ENCODE assay signal across 1 cellular context in genomic region chr7:32892521-32893224, GRCh38.
TF ChIP-seq lines count a peak whose summit lies in the region.

No MANE protein-coding gene starts in this region.

TF ChIP-seq in K562, 482 proteins besides CTCF, POLR2A, EP300 and RAD21 (continued from another document and continues in another):
- no peak for TF ChIP-seq ZBTB40 (IDR thresholded peaks at IDR 0.05)
- TF ChIP-seq ZBTB40 (CRISPR knock-in tag; IDR thresholded peaks at IDR 0.05), result no peak
- no peak for TF ChIP-seq RBM39 (optimal IDR thresholded peaks at IDR 0.05; ENCODE audit: low read depth, low read length)
- TF ChIP-seq, protein P1, sequence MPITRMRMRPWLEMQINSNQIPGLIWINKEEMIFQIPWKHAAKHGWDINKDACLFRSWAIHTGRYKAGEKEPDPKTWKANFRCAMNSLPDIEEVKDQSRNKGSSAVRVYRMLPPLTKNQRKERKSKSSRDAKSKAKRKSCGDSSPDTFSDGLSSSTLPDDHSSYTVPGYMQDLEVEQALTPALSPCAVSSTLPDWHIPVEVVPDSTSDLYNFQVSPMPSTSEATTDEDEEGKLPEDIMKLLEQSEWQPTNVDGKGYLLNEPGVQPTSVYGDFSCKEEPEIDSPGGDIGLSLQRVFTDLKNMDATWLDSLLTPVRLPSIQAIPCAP (CRISPR knock-in tag; IDR thresholded peaks at IDR 0.05; ENCODE audit: borderline replicate concordance), result no peak
- TF ChIP-seq STAT5A (IDR thresholded peaks at IDR 0.05; ENCODE audit: borderline replicate concordance, low read length), result peak; percentile 35; the same call in 1 of the 2 replicates
- no peak for TF ChIP-seq DNMT1 (IDR thresholded peaks at IDR 0.05)
- TF ChIP-seq, protein P2, sequence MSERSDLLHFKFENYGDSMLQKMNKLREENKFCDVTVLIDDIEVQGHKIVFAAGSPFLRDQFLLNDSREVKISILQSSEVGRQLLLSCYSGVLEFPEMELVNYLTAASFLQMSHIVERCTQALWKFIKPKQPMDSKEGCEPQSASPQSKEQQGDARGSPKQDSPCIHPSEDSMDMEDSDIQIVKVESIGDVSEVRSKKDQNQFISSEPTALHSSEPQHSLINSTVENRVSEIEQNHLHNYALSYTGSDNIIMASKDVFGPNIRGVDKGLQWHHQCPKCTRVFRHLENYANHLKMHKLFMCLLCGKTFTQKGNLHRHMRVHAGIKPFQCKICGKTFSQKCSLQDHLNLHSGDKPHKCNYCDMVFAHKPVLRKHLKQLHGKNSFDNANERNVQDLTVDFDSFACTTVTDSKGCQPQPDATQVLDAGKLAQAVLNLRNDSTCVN (CRISPR knock-in tag; IDR thresholded peaks at IDR 0.05), result no peak
- peak; percentile 88 for TF ChIP-seq ZNF12 (CRISPR knock-in tag; IDR thresholded peaks at IDR 0.05)
- no peak for TF ChIP-seq TSHZ1 (CRISPR knock-in tag; IDR thresholded peaks at IDR 0.05)
- no peak for TF ChIP-seq ZNF766 (CRISPR knock-in tag; conservative IDR thresholded peaks at IDR 0.05)
- TF ChIP-seq GATAD2A (IDR thresholded peaks at IDR 0.05), result peak; percentile 69; the same call in 1 of the 2 replicates
- no peak for TF ChIP-seq NCOA6 (IDR thresholded peaks at IDR 0.05)
- no peak for TF ChIP-seq SUPT5H (IDR thresholded peaks at IDR 0.05)
- TF ChIP-seq, protein P3, sequence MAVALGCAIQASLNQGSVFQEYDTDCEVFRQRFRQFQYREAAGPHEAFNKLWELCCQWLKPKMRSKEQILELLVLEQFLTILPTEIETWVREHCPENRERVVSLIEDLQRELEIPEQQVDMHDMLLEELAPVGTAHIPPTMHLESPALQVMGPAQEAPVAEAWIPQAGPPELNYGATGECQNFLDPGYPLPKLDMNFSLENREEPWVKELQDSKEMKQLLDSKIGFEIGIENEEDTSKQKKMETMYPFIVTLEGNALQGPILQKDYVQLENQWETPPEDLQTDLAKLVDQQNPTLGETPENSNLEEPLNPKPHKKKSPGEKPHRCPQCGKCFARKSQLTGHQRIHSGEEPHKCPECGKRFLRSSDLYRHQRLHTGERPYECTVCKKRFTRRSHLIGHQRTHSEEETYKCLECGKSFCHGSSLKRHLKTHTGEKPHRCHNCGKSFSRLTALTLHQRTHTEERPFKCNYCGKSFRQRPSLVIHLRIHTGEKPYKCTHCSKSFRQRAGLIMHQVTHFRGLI (CRISPR knock-in tag; IDR thresholded peaks at IDR 0.05), result no peak
- peak; percentile 70; the same call in 1 of the 2 replicates for TF ChIP-seq ZBTB7A (IDR thresholded peaks at IDR 0.05; ENCODE audit: borderline replicate concordance, control insufficient read depth, low read depth, low read length)
- TF ChIP-seq ELK3 (CRISPR knock-in tag; IDR thresholded peaks at IDR 0.05), result no peak
- no peak for TF ChIP-seq KLF16 (IDR thresholded peaks at IDR 0.05)
- TF ChIP-seq U2AF1 (optimal IDR thresholded peaks at IDR 0.05; ENCODE audit: low read depth, low read length), result no peak
- no peak for TF ChIP-seq STAT5B (CRISPR knock-in tag; IDR thresholded peaks at IDR 0.05)
- 0 out of 2 replicates have a peak, but pooled peaks have one; percentile 3 for TF ChIP-seq RNF2 (IDR thresholded peaks at IDR 0.05)
- peak; percentile 18; the same call in 1 of the 2 replicates for TF ChIP-seq CBX1 (IDR thresholded peaks at IDR 0.05; ENCODE audit: low read depth)
- peak; percentile 93 for TF ChIP-seq HMBOX1 (IDR thresholded peaks at IDR 0.05)
- TF ChIP-seq RREB1 (CRISPR knock-in tag; IDR thresholded peaks at IDR 0.05), result no peak
- TF ChIP-seq NR2F6 (CRISPR knock-in tag; IDR thresholded peaks at IDR 0.05), result no peak
- TF ChIP-seq ZNF347 (CRISPR knock-in tag; IDR thresholded peaks at IDR 0.05; ENCODE audit: low read depth), result no peak
- TF ChIP-seq, protein P4, sequence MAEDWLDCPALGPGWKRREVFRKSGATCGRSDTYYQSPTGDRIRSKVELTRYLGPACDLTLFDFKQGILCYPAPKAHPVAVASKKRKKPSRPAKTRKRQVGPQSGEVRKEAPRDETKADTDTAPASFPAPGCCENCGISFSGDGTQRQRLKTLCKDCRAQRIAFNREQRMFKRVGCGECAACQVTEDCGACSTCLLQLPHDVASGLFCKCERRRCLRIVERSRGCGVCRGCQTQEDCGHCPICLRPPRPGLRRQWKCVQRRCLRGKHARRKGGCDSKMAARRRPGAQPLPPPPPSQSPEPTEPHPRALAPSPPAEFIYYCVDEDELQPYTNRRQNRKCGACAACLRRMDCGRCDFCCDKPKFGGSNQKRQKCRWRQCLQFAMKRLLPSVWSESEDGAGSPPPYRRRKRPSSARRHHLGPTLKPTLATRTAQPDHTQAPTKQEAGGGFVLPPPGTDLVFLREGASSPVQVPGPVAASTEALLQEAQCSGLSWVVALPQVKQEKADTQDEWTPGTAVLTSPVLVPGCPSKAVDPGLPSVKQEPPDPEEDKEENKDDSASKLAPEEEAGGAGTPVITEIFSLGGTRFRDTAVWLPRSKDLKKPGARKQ (CRISPR knock-in tag; IDR thresholded peaks at IDR 0.05), result peak; percentile 70; the same call in 1 of the 2 replicates
- TF ChIP-seq ZNF3 (CRISPR knock-in tag; IDR thresholded peaks at IDR 0.05), result no peak
- no peak for TF ChIP-seq ZNF589 (CRISPR knock-in tag; IDR thresholded peaks at IDR 0.05; ENCODE audit: low read depth)
